ENCODE assay signal across 2 cellular contexts in the genomic region with DNA sequence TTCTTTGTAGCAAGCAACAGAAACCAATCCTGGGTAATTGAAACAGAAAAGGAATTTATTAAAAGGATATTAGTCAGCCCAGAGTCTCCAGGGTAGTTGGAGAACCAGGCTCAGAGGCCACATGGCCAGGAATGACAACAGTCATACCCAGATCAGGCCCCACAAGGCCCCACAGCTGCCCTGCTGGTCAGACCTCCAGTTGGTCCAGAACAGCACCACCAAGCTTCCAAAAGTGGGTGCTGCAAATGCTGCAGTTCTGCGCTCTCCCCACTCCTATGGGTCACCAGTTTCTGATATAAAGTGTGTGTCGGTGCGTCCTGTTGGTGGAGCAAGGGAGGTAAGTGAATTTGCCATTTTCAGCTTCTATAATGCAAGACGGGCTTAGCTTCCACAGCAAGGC.
TF ChIP-seq lines count a peak whose summit lies in the region.

No MANE protein-coding gene starts in this region.

TF ChIP-seq in GM23338, 12 proteins besides CTCF, POLR2A, EP300 and RAD21 (continued from another document):
- TF ChIP-seq, protein P1, sequence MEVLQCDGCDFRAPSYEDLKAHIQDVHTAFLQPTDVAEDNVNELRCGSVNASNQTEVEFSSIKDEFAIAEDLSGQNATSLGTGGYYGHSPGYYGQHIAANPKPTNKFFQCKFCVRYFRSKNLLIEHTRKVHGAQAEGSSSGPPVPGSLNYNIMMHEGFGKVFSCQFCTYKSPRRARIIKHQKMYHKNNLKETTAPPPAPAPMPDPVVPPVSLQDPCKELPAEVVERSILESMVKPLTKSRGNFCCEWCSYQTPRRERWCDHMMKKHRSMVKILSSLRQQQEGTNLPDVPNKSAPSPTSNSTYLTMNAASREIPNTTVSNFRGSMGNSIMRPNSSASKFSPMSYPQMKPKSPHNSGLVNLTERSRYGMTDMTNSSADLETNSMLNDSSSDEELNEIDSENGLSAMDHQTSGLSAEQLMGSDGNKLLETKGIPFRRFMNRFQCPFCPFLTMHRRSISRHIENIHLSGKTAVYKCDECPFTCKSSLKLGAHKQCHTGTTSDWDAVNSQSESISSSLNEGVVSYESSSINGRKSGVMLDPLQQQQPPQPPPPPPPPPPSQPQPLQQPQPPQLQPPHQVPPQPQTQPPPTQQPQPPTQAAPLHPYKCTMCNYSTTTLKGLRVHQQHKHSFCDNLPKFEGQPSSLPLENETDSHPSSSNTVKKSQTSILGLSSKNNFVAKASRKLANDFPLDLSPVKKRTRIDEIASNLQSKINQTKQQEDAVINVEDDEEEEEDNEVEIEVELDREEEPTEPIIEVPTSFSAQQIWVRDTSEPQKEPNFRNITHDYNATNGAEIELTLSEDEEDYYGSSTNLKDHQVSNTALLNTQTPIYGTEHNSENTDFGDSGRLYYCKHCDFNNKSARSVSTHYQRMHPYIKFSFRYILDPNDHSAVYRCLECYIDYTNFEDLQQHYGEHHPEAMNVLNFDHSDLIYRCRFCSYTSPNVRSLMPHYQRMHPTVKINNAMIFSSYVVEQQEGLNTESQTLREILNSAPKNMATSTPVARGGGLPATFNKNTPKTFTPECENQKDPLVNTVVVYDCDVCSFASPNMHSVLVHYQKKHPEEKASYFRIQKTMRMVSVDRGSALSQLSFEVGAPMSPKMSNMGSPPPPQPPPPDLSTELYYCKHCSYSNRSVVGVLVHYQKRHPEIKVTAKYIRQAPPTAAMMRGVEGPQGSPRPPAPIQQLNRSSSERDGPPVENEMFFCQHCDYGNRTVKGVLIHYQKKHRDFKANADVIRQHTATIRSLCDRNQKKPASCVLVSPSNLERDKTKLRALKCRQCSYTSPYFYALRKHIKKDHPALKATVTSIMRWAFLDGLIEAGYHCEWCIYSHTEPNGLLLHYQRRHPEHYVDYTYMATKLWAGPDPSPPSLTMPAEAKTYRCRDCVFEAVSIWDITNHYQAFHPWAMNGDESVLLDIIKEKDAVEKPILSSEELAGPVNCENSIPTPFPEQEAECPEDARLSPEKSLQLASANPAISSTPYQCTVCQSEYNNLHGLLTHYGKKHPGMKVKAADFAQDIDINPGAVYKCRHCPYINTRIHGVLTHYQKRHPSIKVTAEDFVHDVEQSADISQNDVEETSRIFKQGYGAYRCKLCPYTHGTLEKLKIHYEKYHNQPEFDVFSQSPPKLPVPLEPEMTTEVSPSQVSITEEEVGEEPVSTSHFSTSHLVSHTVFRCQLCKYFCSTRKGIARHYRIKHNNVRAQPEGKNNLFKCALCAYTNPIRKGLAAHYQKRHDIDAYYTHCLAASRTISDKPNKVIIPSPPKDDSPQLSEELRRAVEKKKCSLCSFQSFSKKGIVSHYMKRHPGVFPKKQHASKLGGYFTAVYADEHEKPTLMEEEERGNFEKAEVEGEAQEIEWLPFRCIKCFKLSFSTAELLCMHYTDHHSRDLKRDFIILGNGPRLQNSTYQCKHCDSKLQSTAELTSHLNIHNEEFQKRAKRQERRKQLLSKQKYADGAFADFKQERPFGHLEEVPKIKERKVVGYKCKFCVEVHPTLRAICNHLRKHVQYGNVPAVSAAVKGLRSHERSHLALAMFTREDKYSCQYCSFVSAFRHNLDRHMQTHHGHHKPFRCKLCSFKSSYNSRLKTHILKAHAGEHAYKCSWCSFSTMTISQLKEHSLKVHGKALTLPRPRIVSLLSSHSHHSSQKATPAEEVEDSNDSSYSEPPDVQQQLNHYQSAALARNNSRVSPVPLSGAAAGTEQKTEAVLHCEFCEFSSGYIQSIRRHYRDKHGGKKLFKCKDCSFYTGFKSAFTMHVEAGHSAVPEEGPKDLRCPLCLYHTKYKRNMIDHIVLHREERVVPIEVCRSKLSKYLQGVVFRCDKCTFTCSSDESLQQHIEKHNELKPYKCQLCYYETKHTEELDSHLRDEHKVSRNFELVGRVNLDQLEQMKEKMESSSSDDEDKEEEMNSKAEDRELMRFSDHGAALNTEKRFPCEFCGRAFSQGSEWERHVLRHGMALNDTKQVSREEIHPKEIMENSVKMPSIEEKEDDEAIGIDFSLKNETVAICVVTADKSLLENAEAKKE (CRISPR knock-in tag; IDR thresholded peaks at IDR 0.05): no peak
- TF ChIP-seq JUNB (IDR thresholded peaks at IDR 0.05; ENCODE audit: unreplicated experiment) (no peak), EZH2 (IDR thresholded peaks at IDR 0.05; ENCODE audit: low read depth, unreplicated experiment) (no peak), ZNF331 (CRISPR knock-in tag; IDR thresholded peaks at IDR 0.05; ENCODE audit: low read depth) (no peak), CREB1 (CRISPR knock-in tag; IDR thresholded peaks at IDR 0.05; ENCODE audit: low read depth) (no peak), NANOG (IDR thresholded peaks at IDR 0.05; ENCODE audit: borderline replicate concordance) (no peak), STAT1 (IDR thresholded peaks at IDR 0.05; ENCODE audit: unreplicated experiment) (no peak), EZH2phosphoT487 (IDR thresholded peaks at IDR 0.05; ENCODE audit: unreplicated experiment) (no peak)
- TF ChIP-seq, protein P2, sequence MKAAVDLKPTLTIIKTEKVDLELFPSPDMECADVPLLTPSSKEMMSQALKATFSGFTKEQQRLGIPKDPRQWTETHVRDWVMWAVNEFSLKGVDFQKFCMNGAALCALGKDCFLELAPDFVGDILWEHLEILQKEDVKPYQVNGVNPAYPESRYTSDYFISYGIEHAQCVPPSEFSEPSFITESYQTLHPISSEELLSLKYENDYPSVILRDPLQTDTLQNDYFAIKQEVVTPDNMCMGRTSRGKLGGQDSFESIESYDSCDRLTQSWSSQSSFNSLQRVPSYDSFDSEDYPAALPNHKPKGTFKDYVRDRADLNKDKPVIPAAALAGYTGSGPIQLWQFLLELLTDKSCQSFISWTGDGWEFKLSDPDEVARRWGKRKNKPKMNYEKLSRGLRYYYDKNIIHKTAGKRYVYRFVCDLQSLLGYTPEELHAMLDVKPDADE (IDR thresholded peaks at IDR 0.05): no peak
- TF ChIP-seq, protein P3, sequence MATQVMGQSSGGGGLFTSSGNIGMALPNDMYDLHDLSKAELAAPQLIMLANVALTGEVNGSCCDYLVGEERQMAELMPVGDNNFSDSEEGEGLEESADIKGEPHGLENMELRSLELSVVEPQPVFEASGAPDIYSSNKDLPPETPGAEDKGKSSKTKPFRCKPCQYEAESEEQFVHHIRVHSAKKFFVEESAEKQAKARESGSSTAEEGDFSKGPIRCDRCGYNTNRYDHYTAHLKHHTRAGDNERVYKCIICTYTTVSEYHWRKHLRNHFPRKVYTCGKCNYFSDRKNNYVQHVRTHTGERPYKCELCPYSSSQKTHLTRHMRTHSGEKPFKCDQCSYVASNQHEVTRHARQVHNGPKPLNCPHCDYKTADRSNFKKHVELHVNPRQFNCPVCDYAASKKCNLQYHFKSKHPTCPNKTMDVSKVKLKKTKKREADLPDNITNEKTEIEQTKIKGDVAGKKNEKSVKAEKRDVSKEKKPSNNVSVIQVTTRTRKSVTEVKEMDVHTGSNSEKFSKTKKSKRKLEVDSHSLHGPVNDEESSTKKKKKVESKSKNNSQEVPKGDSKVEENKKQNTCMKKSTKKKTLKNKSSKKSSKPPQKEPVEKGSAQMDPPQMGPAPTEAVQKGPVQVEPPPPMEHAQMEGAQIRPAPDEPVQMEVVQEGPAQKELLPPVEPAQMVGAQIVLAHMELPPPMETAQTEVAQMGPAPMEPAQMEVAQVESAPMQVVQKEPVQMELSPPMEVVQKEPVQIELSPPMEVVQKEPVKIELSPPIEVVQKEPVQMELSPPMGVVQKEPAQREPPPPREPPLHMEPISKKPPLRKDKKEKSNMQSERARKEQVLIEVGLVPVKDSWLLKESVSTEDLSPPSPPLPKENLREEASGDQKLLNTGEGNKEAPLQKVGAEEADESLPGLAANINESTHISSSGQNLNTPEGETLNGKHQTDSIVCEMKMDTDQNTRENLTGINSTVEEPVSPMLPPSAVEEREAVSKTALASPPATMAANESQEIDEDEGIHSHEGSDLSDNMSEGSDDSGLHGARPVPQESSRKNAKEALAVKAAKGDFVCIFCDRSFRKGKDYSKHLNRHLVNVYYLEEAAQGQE (IDR thresholded peaks at IDR 0.05; ENCODE audit: unreplicated experiment): no peak
TF ChIP-seq in GM23338: peak in this region for 0.

TF ChIP-seq in SK-N-SH, 30 proteins besides CTCF, POLR2A, EP300 and RAD21 (continued from another document):
- TF ChIP-seq GABPA (IDR thresholded peaks at IDR 0.05; ENCODE audit: low read depth) (no peak), SMC3 (IDR thresholded peaks at IDR 0.05; ENCODE audit: low read depth, low read length) (no peak), MXI1 (IDR thresholded peaks at IDR 0.05; ENCODE audit: low read depth, low read length) (peak; percentile 34; the same call in 1 of the 2 replicates), POLR2AphosphoS5 (IDR thresholded peaks at IDR 0.05; ENCODE audit: low read depth, low read length) (no peak), ELF1 (IDR thresholded peaks at IDR 0.05) (no peak)
- TF ChIP-seq, protein P3 (IDR thresholded peaks at IDR 0.05; ENCODE audit: low read depth, low read length): no peak
- TF ChIP-seq, protein P4, sequence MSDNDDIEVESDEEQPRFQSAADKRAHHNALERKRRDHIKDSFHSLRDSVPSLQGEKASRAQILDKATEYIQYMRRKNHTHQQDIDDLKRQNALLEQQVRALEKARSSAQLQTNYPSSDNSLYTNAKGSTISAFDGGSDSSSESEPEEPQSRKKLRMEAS (IDR thresholded peaks at IDR 0.05; ENCODE audit: low read depth): no peak
